In genomic region chr12:75738486-75738885, GRCh38 we compare ENCODE assay signal across 10 cellular contexts.
DNase-seq lines count a peak whose midpoint lies in the region; ATAC-seq and TF ChIP-seq lines count a peak whose summit lies in the region.
"Had no signal": no experiment of that assay in that cellular context is flagged by ENCODE, and none has a peak within 500 bp of the region (broad histone marks: within the 10 kb centered on the region; RNA-seq: fewer than 3 reads in every experiment).

No MANE protein-coding gene starts in this region.

- ATAC-seq in GM18520 (IDR thresholded peaks at IDR 0.05; ENCODE audit: unreplicated experiment) (peak; percentile 99), HG02571 (IDR thresholded peaks at IDR 0.05; ENCODE audit: unreplicated experiment) (peak; percentile 98)

- no peaks in the 10 kb centered on the region for H3K9me3 Mint-ChIP-seq in T-helper 1 cell treated with Interleukin-12 subunit alpha and Interleukin-12 subunit beta and Interleukin-4 antibody, amounts not matched to agents 30 μg/mL and 1 μg/mL, for 36 hours
- no peaks in the 10 kb centered on the region for H3K9me3 Mint-ChIP-seq in glutamatergic neuron (ENCODE audit: unreplicated experiment)
- peaks cover 13% of the 10 kb centered on the region for H3K9me3 Mint-ChIP-seq in nephron progenitor cell

- no peak overlapping the region for H3K4me3 ChIP-seq in testis

- TF ChIP-seq POLR2A in testis (IDR thresholded peaks at IDR 0.05): no peak

- DNase-seq in stimulated activated CD4-positive, alpha-beta T cell treated with anti-CD3 and anti-CD28 coated beads, Interleukin-12 subunit alpha, Interleukin-12 subunit beta, amount 100 ng/mL, for 4 hours: peak; percentile 15
- no peak for DNase-seq in testis
- no peak for DNase-seq in LoVo (ENCODE audit: low spot score)
- no peak for DNase-seq in glutamatergic neuron
- DNase-seq in nephron progenitor cell: no peak
- DNase-seq: NCI-H510A treated with DMSO at 0.1 percent for 48 hours had no signal

- no peaks in the 10 kb centered on the region for H3K27me3 ChIP-seq in testis

- H3K4me1 ChIP-seq in testis: no peaks in the 10 kb centered on the region

- no peak overlapping the region for H3K27ac ChIP-seq in testis

- 63 to 69% methylated on average over 2 of the region's 2 CpGs for WGBS in testis, 2 donors

- peak overlapping the region; percentile 8 for H3K27ac Mint-ChIP-seq in T-helper 1 cell treated with Interleukin-12 subunit alpha and Interleukin-12 subunit beta and Interleukin-4 antibody, amounts not matched to agents 30 μg/mL and 1 μg/mL, for 36 hours
- H3K27ac Mint-ChIP-seq in glutamatergic neuron (ENCODE audit: unreplicated experiment) (no peak overlapping the region), nephron progenitor cell (no peak overlapping the region)
- H3K27ac Mint-ChIP-seq: dendritic cell treated with granulocyte-macrophage colony-stimulating factor and Interleukin-4, amounts not matched to agents 40 ng/mL and 50 ng/mL, for 4 days had no signal

- no peaks in the 10 kb centered on the region for H3K9me3 ChIP-seq in testis

- TF ChIP-seq CTCF in testis (IDR thresholded peaks at IDR 0.05) (no peak), glutamatergic neuron (IDR thresholded peaks at IDR 0.05; ENCODE audit: partially characterized antibody, unreplicated experiment) (no peak), nephron progenitor cell (IDR thresholded peaks at IDR 0.05) (no peak)

- no peak overlapping the region for H3K4me3 Mint-ChIP-seq in T-helper 1 cell treated with Interleukin-12 subunit alpha and Interleukin-12 subunit beta and Interleukin-4 antibody, amounts not matched to agents 30 μg/mL and 1 μg/mL, for 36 hours
- H3K4me3 Mint-ChIP-seq in glutamatergic neuron (ENCODE audit: unreplicated experiment): no peak overlapping the region
- H3K4me3 Mint-ChIP-seq in nephron progenitor cell: no peak overlapping the region
- H3K4me3 Mint-ChIP-seq: dendritic cell treated with granulocyte-macrophage colony-stimulating factor and Interleukin-4, amounts not matched to agents 40 ng/mL and 50 ng/mL, for 4 days had no signal

- H3K36me3 ChIP-seq in testis (ENCODE audit: low read depth, missing control alignments): no peaks in the 10 kb centered on the region

- intact Hi-C loops in testis (cut with DNase I; ENCODE audit: low total_unique reads): no loop called here

- H3K27me3 Mint-ChIP-seq in T-helper 1 cell treated with Interleukin-12 subunit alpha and Interleukin-12 subunit beta and Interleukin-4 antibody, amounts not matched to agents 30 μg/mL and 1 μg/mL, for 36 hours (ENCODE audit: low read depth): peaks cover 8% of the 10 kb centered on the region
- no peaks in the 10 kb centered on the region for H3K27me3 Mint-ChIP-seq in glutamatergic neuron (ENCODE audit: unreplicated experiment)
- H3K27me3 Mint-ChIP-seq in nephron progenitor cell (ENCODE audit: low read depth, poor library complexity): no peaks in the 10 kb centered on the region

- H3K36me3 Mint-ChIP-seq in T-helper 1 cell treated with Interleukin-12 subunit alpha and Interleukin-12 subunit beta and Interleukin-4 antibody, amounts not matched to agents 30 μg/mL and 1 μg/mL, for 36 hours (ENCODE audit: low read depth): peaks cover 2% of the 10 kb centered on the region
- peaks cover 3% of the 10 kb centered on the region for H3K36me3 Mint-ChIP-seq in glutamatergic neuron (ENCODE audit: unreplicated experiment)
- H3K36me3 Mint-ChIP-seq in nephron progenitor cell (ENCODE audit: low read depth): peaks cover 14% of the 10 kb centered on the region

- peaks cover 5% of the 10 kb centered on the region for H3K4me1 Mint-ChIP-seq in T-helper 1 cell treated with Interleukin-12 subunit alpha and Interleukin-12 subunit beta and Interleukin-4 antibody, amounts not matched to agents 30 μg/mL and 1 μg/mL, for 36 hours (ENCODE audit: low read depth)
- H3K4me1 Mint-ChIP-seq in glutamatergic neuron (ENCODE audit: low read depth, unreplicated experiment) (peaks cover 5% of the 10 kb centered on the region), nephron progenitor cell (peaks cover 13% of the 10 kb centered on the region)
